2 cellular contexts compared by ENCODE assay signal in genomic region chr12:56081393-56082347, GRCh38.
TF ChIP-seq lines count a peak whose summit lies in the region.

No MANE protein-coding gene starts in this region.

TF ChIP-seq in HCT116, 20 proteins besides CTCF, POLR2A, EP300 and RAD21 (continued from another document):
- TF ChIP-seq ZBTB33 (IDR thresholded peaks at IDR 0.05; ENCODE audit: extremely low read depth, insufficient replicate concordance, low read length) (no peak), FOSL1 (IDR thresholded peaks at IDR 0.05; ENCODE audit: low read depth) (no peak), CBX3 (IDR thresholded peaks at IDR 0.05; ENCODE audit: low read depth) (no peak), YY1 (IDR thresholded peaks at IDR 0.05; ENCODE audit: extremely low read depth, insufficient replicate concordance, low read depth, low read length) (no peak), SP1 (IDR thresholded peaks at IDR 0.05; ENCODE audit: low read depth) (no peak), ATF3 (IDR thresholded peaks at IDR 0.05) (no peak), TCF7L2 (IDR thresholded peaks at IDR 0.05; ENCODE audit: borderline replicate concordance, extremely low read depth, insufficient read depth, insufficient read length) (no peak), ZFX (IDR thresholded peaks at IDR 0.05) (no peak), JUND (IDR thresholded peaks at IDR 0.05) (no peak), REST (IDR thresholded peaks at IDR 0.05; ENCODE audit: low read depth) (no peak), POLR2AphosphoS5 (IDR thresholded peaks at IDR 0.05; ENCODE audit: low read depth, low read length) (no peak), EGR1 (IDR thresholded peaks at IDR 0.05; ENCODE audit: low read depth) (no peak)

TF ChIP-seq in liver, 16 proteins besides CTCF, POLR2A, EP300 and RAD21 (continued from another document):
- TF ChIP-seq REST (IDR thresholded peaks at IDR 0.05) (peak; percentile 92), MAX (IDR thresholded peaks at IDR 0.05) (peak; percentile 98), SP1 (IDR thresholded peaks at IDR 0.05) (peak; percentile 100), ZBTB33 (IDR thresholded peaks at IDR 0.05) (peak; percentile 92), GABPA (IDR thresholded peaks at IDR 0.05 in 1 of 2, conservative IDR thresholded peaks at IDR 0.05 in 1 of 2) (peak in 1 of 2 donors; percentile 79), JUND (IDR thresholded peaks at IDR 0.05) (peak; percentile 93 to 94), HNF4G (IDR thresholded peaks at IDR 0.05) (peak; percentile 100), FOXA2 (IDR thresholded peaks at IDR 0.05) (peak; percentile 84), NR2F2 (IDR thresholded peaks at IDR 0.05) (peak; percentile 92), FOXA1 (IDR thresholded peaks at IDR 0.05) (peak; percentile 74), HNF4A (conservative IDR thresholded peaks at IDR 0.05) (peak; percentile 100), TAF1 (conservative IDR thresholded peaks at IDR 0.05) (peak; percentile 87), YY1 (IDR thresholded peaks at IDR 0.05) (peak; percentile 83)
